In genomic region chr13:92074658-92075057, GRCh38 we compare ENCODE assay signal across 8 cellular contexts.
DNase-seq lines count a peak whose midpoint lies in the region; ATAC-seq and TF ChIP-seq lines count a peak whose summit lies in the region.

No MANE protein-coding gene starts in this region.

- no peak overlapping the region for H3K4me3 ChIP-seq in cardiac fibroblast (replicated peaks in 1 of 2; ENCODE audit: low read depth in 2 of 2, low read length in 2 of 2)
- H3K4me3 ChIP-seq in ascending aorta = no peak overlapping the region

- no peaks in the 10 kb centered on the region for H3K27me3 ChIP-seq in ascending aorta

- peak; percentile 4 for DNase-seq in H4 (ENCODE audit: low spot score)
- DNase-seq in NCI-H446 treated with DMSO at 0.1 percent for 48 hours (lab: John Stamatoyannopoulos, UW) = peak; percentile 11
- peak; percentile 2 for DNase-seq in cardiac fibroblast (ENCODE audit: low read depth in 2 of 2)
- DNase-seq in pons (ENCODE audit: low spot score) = peak; percentile 32
- DNase-seq in activated CD8-positive, alpha-beta memory T cell treated with anti-CD3 and anti-CD28 coated beads, Interleukin-2, amount 50 U/mL, for 4 hours = no peak
- no peak for DNase-seq in ascending aorta (ENCODE audit: low spot score in 2 of 2)

- H3K4me1 ChIP-seq in ascending aorta = no peaks in the 10 kb centered on the region

- no peak for TF ChIP-seq CTCF in cardiac fibroblast (IDR thresholded peaks at IDR 0.05; ENCODE audit: low read depth, low read length)
- no peak for TF ChIP-seq CTCF in ascending aorta (IDR thresholded peaks at IDR 0.05)

- no peak overlapping the region for H3K27ac ChIP-seq in ascending aorta

- intact Hi-C loops in ascending aorta (cut with DNase I) = no loop called here

- no peaks in the 10 kb centered on the region for H3K9me3 ChIP-seq in ascending aorta

- ATAC-seq in HG03095 (IDR thresholded peaks at IDR 0.05; ENCODE audit: unreplicated experiment) = no peak
- ATAC-seq in GM19023 (IDR thresholded peaks at IDR 0.05; ENCODE audit: unreplicated experiment) = no peak

- no peaks in the 10 kb centered on the region for H3K36me3 ChIP-seq in ascending aorta

Comparison
In these comparisons a context has a peak if more than half of its experiments do, and no peak if none do; other contexts are left out.
1. DNase-seq: peak in H4 (single experiment), NCI-H446 treated with DMSO at 0.1 percent for 48 hours (single experiment), cardiac fibroblast (2 of 2) and pons (single experiment); none in activated CD8-positive, alpha-beta memory T cell treated with anti-CD3 and anti-CD28 coated beads, Interleukin-2, amount 50 U/mL, for 4 hours (single experiment) and ascending aorta (0 of 2).